1 cellular context compared by ENCODE assay signal in the genomic region with DNA sequence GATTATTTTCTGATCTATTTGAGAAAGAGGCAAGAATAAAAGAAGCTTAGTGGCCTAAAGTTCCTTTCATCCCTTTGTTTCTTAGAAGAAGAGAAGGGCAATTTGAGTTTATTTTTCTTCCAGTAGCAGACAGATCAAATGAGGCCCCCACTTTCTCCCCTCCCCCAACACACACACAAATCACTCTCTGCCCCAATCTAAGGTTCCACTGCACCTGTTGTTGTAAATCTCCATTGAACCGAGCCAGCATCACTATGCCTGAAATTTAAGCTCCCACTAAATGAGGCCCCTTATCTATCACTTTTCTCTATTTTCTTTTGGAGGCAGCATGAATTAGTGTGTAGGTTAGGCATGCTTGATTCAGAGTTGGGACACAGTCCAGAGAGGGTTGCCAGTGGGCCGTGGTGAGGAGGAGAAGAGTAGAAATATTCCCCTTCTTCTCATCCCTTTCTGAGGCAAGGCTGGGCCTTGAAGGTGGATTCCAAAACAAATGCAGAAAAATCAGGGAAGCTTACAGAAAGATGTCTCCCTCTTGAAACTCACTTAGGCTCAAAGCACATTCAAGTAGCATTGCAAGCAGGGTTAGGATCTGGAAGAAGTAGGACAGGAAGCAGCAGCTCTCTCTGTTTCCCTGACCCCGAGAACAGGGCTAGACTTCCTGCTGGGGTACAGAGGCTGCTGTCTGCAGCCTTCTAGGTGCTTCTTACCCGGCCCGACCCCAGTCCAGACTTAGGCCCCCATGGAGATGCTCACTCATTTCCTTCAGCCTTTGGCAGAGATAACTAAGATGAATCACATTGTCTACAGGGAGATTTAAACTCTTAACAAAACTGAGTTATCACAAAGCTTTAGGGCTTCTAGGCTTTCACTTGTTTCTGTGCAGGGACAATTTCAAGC.
TF ChIP-seq lines count a peak whose summit lies in the region.

No MANE protein-coding gene starts in this region.

TF ChIP-seq in IMR-90, 13 proteins besides CTCF, POLR2A, EP300 and RAD21 (continued from another document):
- TF ChIP-seq, protein P1, sequence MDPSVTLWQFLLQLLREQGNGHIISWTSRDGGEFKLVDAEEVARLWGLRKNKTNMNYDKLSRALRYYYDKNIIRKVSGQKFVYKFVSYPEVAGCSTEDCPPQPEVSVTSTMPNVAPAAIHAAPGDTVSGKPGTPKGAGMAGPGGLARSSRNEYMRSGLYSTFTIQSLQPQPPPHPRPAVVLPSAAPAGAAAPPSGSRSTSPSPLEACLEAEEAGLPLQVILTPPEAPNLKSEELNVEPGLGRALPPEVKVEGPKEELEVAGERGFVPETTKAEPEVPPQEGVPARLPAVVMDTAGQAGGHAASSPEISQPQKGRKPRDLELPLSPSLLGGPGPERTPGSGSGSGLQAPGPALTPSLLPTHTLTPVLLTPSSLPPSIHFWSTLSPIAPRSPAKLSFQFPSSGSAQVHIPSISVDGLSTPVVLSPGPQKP (IDR thresholded peaks at IDR 0.05; ENCODE audit: borderline replicate concordance, low read depth, low read length), result no peak
- no peak for TF ChIP-seq FOS (IDR thresholded peaks at IDR 0.05; ENCODE audit: low read depth, low read length)
- TF ChIP-seq, protein P2, sequence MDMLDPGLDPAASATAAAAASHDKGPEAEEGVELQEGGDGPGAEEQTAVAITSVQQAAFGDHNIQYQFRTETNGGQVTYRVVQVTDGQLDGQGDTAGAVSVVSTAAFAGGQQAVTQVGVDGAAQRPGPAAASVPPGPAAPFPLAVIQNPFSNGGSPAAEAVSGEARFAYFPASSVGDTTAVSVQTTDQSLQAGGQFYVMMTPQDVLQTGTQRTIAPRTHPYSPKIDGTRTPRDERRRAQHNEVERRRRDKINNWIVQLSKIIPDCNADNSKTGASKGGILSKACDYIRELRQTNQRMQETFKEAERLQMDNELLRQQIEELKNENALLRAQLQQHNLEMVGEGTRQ (IDR thresholded peaks at IDR 0.05; ENCODE audit: low read depth, low read length), result no peak
- TF ChIP-seq CHD1 (IDR thresholded peaks at IDR 0.05; ENCODE audit: low read depth, low read length), result no peak
- TF ChIP-seq MAFK (IDR thresholded peaks at IDR 0.05; ENCODE audit: low read depth, low read length), result no peak
- no peak; the same call in 1 of the 2 replicates for TF ChIP-seq SMC3 (IDR thresholded peaks at IDR 0.05; ENCODE audit: low read depth, low read length)
- TF ChIP-seq RFX5 (IDR thresholded peaks at IDR 0.05; ENCODE audit: low read depth, low read length), result no peak
- no peak for TF ChIP-seq BHLHE40 (IDR thresholded peaks at IDR 0.05; ENCODE audit: low read depth, low read length)
- TF ChIP-seq RCOR1 (IDR thresholded peaks at IDR 0.05; ENCODE audit: insufficient replicate concordance, low read length), result no peak
